17 cellular contexts compared by ENCODE assay signal in genomic region chr4:1651609-1652008, GRCh38. TPM values are rescaled to one million over a fixed set of nuclear protein-coding genes. Genes with fewer than 3 reads are reported as not detected.
DNase-seq lines count a peak whose midpoint lies in the region; FAIRE-seq and TF ChIP-seq lines count a peak whose summit lies in the region.
"Had no signal": no experiment of that assay in that cellular context is flagged by ENCODE, and none has a peak within 500 bp of the region (broad histone marks: within the 10 kb centered on the region; RNA-seq: fewer than 3 reads in every experiment).

No MANE protein-coding gene starts in this region.

- POLR2A ChIA-PET in H1 (lab: Charles Lee; ENCODE audit: partially characterized antibody): no interaction called here

- intact Hi-C loops in CD14-positive monocyte (cut with micrococcal nuclease): no loop called here

- H2BK15ac ChIP-seq in H1 (ENCODE audit: low read length): no peak overlapping the region; the same call in 1 of the 2 replicates

- H3K4me2 ChIP-seq in H1 (ENCODE audit: insufficient read depth in 1 of 2, low read depth in 2 of 2, low read length in 2 of 2) (no peak overlapping the region), trophoblast cell (ENCODE audit: low read length) (no peak overlapping the region)

- no peak for TF ChIP-seq RAD21 in H1 (IDR thresholded peaks at IDR 0.05 in 1 of 2, conservative IDR thresholded peaks at IDR 0.05 in 1 of 2; ENCODE audit: low read depth in 2 of 2, low read length in 2 of 2)

- H2AFZ ChIP-seq in H1 (ENCODE audit: low read length): no peak overlapping the region
- no peak overlapping the region for H2AFZ ChIP-seq in trophoblast cell (ENCODE audit: insufficient read depth, low read length, poor library complexity)

- H4K12ac ChIP-seq in trophoblast cell (ENCODE audit: low read depth, low read length): no peak overlapping the region

- H3K18ac ChIP-seq in H1 (ENCODE audit: extremely low read depth, low read length): no peak overlapping the region
- no peak overlapping the region for H3K18ac ChIP-seq in trophoblast cell (ENCODE audit: low read length)

- no peak for DNase-seq in activated naive CD4-positive, alpha-beta T cell treated with anti-CD3 and anti-CD28 coated beads, Interleukin-2, amount 50 U/mL, for 16 hours
- DNase-seq in H1 (ENCODE audit: low read depth in 1 of 2, low spot score in 2 of 2) (no peak), trophoblast cell (no peak), CD14-positive monocyte (ENCODE audit: low spot score) (no peak), NCI-H2196 (lab: John Stamatoyannopoulos, UW; ENCODE audit: unreplicated experiment) (no peak)
- DNase-seq: ACHN; BE2C; C1 segment of cervical spinal cord; Caco-2; CD4-positive, alpha-beta T cell; DMS79 treated with DMSO at 0.1 percent for 48 hours; GF-D8; GOT3; H9 had no signal

- H3K9me3 Mint-ChIP-seq in activated naive CD4-positive, alpha-beta T cell treated with anti-CD3 and anti-CD28 coated beads, Interleukin-2, amount 50 U/mL, for 24 hours: no peaks in the 10 kb centered on the region
- H3K9me3 Mint-ChIP-seq in CD14-positive monocyte: peaks cover 0 to 8% (median 3%) of the 10 kb centered on the region in 7 donors
- H3K9me3 Mint-ChIP-seq: CD4-positive, alpha-beta T cell; H9 had no signal

- TF ChIP-seq POLR2A in H1 (IDR thresholded peaks at IDR 0.05; ENCODE audit: control extremely low read depth in 1 of 2, low read depth in 2 of 2, low read length in 2 of 2): no peak

- no peaks in the 10 kb centered on the region for H3K79me1 ChIP-seq in H1 (ENCODE audit: low read depth, low read length)
- H3K79me1 ChIP-seq in trophoblast cell (ENCODE audit: low read length): no peaks in the 10 kb centered on the region

- H2AK5ac ChIP-seq in H1 (ENCODE audit: low read depth, low read length): no peak overlapping the region
- H2AK5ac ChIP-seq in trophoblast cell (ENCODE audit: low read length): no peak overlapping the region

- H2BK12ac ChIP-seq in H1 (ENCODE audit: low read depth, low read length): no peak overlapping the region
- H2BK12ac ChIP-seq in trophoblast cell (ENCODE audit: low read length): no peak overlapping the region

- H3K23ac ChIP-seq in H1 (ENCODE audit: insufficient read length) (no peak overlapping the region), trophoblast cell (ENCODE audit: low read length) (no peak overlapping the region)

- peak overlapping the region; percentile 72; the same call in 1 of the 2 replicates for H4K8ac ChIP-seq in H1 (ENCODE audit: extremely low read depth, insufficient read depth, low read length)
- H4K8ac ChIP-seq in trophoblast cell (ENCODE audit: low read depth, low read length): no peak overlapping the region

- 87% methylated on average over 13 of the region's 13 CpGs; no CpG with 5 or more reads in 1 of the 2 experiments for WGBS in H1 (ENCODE audit: extremely low coverage in 1 of 2, insufficient coverage in 1 of 2, insufficient read length in 1 of 2, insufficient replicate concordance in 2 of 2, low coverage in 1 of 2, low lambda C conversion rate in 2 of 2, missing lambda C conversion rate in 1 of 2), 2 experiments
- WGBS in trophoblast cell (ENCODE audit: extremely low coverage, insufficient coverage, insufficient read length): no CpG with 5 or more reads among the region's 13 CpGs

- peak overlapping the region; percentile 88 for H4K91ac ChIP-seq in H1 (replicated peaks; ENCODE audit: insufficient read length, low read length)
- H4K91ac ChIP-seq in trophoblast cell (ENCODE audit: low read depth, low read length): no peak overlapping the region

- peak overlapping the region; percentile 100 for H3K56ac ChIP-seq in H1 (replicated peaks; ENCODE audit: insufficient read length, low read depth, low read length)

- H4K20me1 ChIP-seq in H1 (replicated peaks in 1 of 2; ENCODE audit: control insufficient read depth in 1 of 2, insufficient read depth in 2 of 2, low read length in 2 of 2): peaks cover 0 to 12% of the 10 kb centered on the region in 2 experiments

- peaks cover 5% of the 10 kb centered on the region for H3K4me1 Mint-ChIP-seq in activated naive CD4-positive, alpha-beta T cell treated with anti-CD3 and anti-CD28 coated beads, Interleukin-2, amount 50 U/mL, for 24 hours
- H3K4me1 Mint-ChIP-seq in CD14-positive monocyte: no peaks in the 10 kb centered on the region
- H3K4me1 Mint-ChIP-seq: H9 had no signal

- peak overlapping the region; percentile 23 for H3K27ac Mint-ChIP-seq in activated naive CD4-positive, alpha-beta T cell treated with anti-CD3 and anti-CD28 coated beads, Interleukin-2, amount 50 U/mL, for 24 hours
- H3K27ac Mint-ChIP-seq in CD14-positive monocyte: peak overlapping the region in 3 of 7 donors; percentile 37 to 68 (median 60)
- H3K27ac Mint-ChIP-seq: CD4-positive, alpha-beta T cell; H9 had no signal

- no peak overlapping the region for H2BK20ac ChIP-seq in H1 (ENCODE audit: low read length)

- H3K36me3 Mint-ChIP-seq in activated naive CD4-positive, alpha-beta T cell treated with anti-CD3 and anti-CD28 coated beads, Interleukin-2, amount 50 U/mL, for 24 hours: peaks cover 2% of the 10 kb centered on the region
- peaks cover 0 to 7% of the 10 kb centered on the region in 2 donors for H3K36me3 Mint-ChIP-seq in CD14-positive monocyte

- H3K4me3 Mint-ChIP-seq in activated naive CD4-positive, alpha-beta T cell treated with anti-CD3 and anti-CD28 coated beads, Interleukin-2, amount 50 U/mL, for 24 hours: no peak overlapping the region
- H3K4me3 Mint-ChIP-seq in CD14-positive monocyte: no peak overlapping the region
- H3K4me3 Mint-ChIP-seq: CD4-positive, alpha-beta T cell; H9 had no signal

- H3K9ac ChIP-seq in H1 (replicated peaks in 1 of 4; ENCODE audit: extremely low read depth in 1 of 4, low read depth in 3 of 4, low read length in 3 of 4) (no peak overlapping the region), trophoblast cell (ENCODE audit: low read length) (no peak overlapping the region)

- CTCF ChIA-PET in H1 (lab: Charles Lee; ENCODE audit: partially characterized antibody): interaction anchor here (1.0 kb wide), 1 partner anchor 20 kb away, joined by 3 read pairs; no protein-coding TSS in a partner anchor

- no peaks in the 10 kb centered on the region for H3K27me3 Mint-ChIP-seq in activated naive CD4-positive, alpha-beta T cell treated with anti-CD3 and anti-CD28 coated beads, Interleukin-2, amount 50 U/mL, for 24 hours
- H3K27me3 Mint-ChIP-seq in CD14-positive monocyte (ENCODE audit: low read depth in 3 of 3): peaks cover 0 to 5% (median 2%) of the 10 kb centered on the region in 3 donors
- H3K27me3 Mint-ChIP-seq: CD4-positive, alpha-beta T cell had no signal

- H3K36me3 ChIP-seq in H1 (ENCODE audit: control insufficient read depth in 2 of 4, insufficient read depth in 4 of 4, low read length in 3 of 4): no peaks in the 10 kb centered on the region; a peak in 1 of 8 replicates
- no peaks in the 10 kb centered on the region for H3K36me3 ChIP-seq in trophoblast cell (ENCODE audit: control insufficient read depth in 1 of 2, insufficient read depth in 2 of 2, low read length in 2 of 2)
- H3K36me3 ChIP-seq: BE2C had no signal

- no peak overlapping the region for H4K5ac ChIP-seq in H1 (ENCODE audit: insufficient read length, low read depth, low read length)

- no peaks in the 10 kb centered on the region for H3K79me2 ChIP-seq in H1 (ENCODE audit: control insufficient read depth in 1 of 2, insufficient read depth in 2 of 2, low read length in 2 of 2)
- no peaks in the 10 kb centered on the region for H3K79me2 ChIP-seq in trophoblast cell (ENCODE audit: control insufficient read depth, insufficient read depth, low read length, poor library complexity)

- no peak for FAIRE-seq in H1 (lab: Jason Lieb, UNC)
- FAIRE-seq: A204.1, D721Med had no signal

- H3K23me2 ChIP-seq in H1 (ENCODE audit: low read depth, low read length): peaks cover 13% of the 10 kb centered on the region; the same call in 1 of the 2 replicates

- no peak for TF ChIP-seq EP300 in H1 (IDR thresholded peaks at IDR 0.05; ENCODE audit: borderline replicate concordance in 1 of 2, low read depth in 2 of 2, low read length in 2 of 2)

- H3K4me1 ChIP-seq in H1 (replicated peaks in 1 of 4; ENCODE audit: control insufficient read depth in 3 of 4, insufficient read depth in 4 of 4, low read length in 3 of 4): no peaks in the 10 kb centered on the region
- no peaks in the 10 kb centered on the region for H3K4me1 ChIP-seq in trophoblast cell (ENCODE audit: control insufficient read depth in 1 of 2, insufficient read depth in 2 of 2, low read length in 2 of 2)
- H3K4me1 ChIP-seq: BE2C, Caco-2 had no signal

- TF ChIP-seq CTCF in H1 (IDR thresholded peaks at IDR 0.05; ENCODE audit: control extremely low read depth in 1 of 3, insufficient read depth in 1 of 3, low read depth in 1 of 3, low read length in 3 of 3) (no peak), CD14-positive monocyte (IDR thresholded peaks at IDR 0.05) (no peak)

- no peak overlapping the region for H3K27ac ChIP-seq in H1 (ENCODE audit: low read depth, low read length)
- no peak overlapping the region for H3K27ac ChIP-seq in trophoblast cell (ENCODE audit: low read depth, low read length)

- H3K4me3 ChIP-seq in H1 (ENCODE audit: extremely low read depth in 1 of 4, insufficient read depth in 2 of 4, low read depth in 3 of 4, low read length in 4 of 4): no peak overlapping the region
- peak overlapping the region; percentile 61 for H3K4me3 ChIP-seq in trophoblast cell (ENCODE audit: low read depth, low read length)

- H3K27me3 ChIP-seq in H1 (replicated peaks in 1 of 4; ENCODE audit: control insufficient read depth in 3 of 4, extremely low read depth in 1 of 4, insufficient read depth in 3 of 4, low read length in 3 of 4): no peaks in the 10 kb centered on the region
- no peaks in the 10 kb centered on the region for H3K27me3 ChIP-seq in trophoblast cell (ENCODE audit: insufficient read depth, low read length)
- H3K27me3 ChIP-seq: BE2C had no signal

- H3K14ac ChIP-seq in H1 (ENCODE audit: insufficient read length) (no peak overlapping the region), trophoblast cell (ENCODE audit: low read length) (no peak overlapping the region)

- H2BK120ac ChIP-seq in H1 (replicated peaks; ENCODE audit: low read depth, low read length) (no peak overlapping the region), trophoblast cell (ENCODE audit: insufficient read depth, low read length, poor library complexity) (no peak overlapping the region)

- H3K9me3 ChIP-seq in H1 (ENCODE audit: insufficient read depth in 2 of 2, low read depth in 1 of 2, low read length in 1 of 2) (peaks cover 0 to 2% of the 10 kb centered on the region in 2 experiments; a peak in 1 of 4 replicates), trophoblast cell (ENCODE audit: insufficient read depth, low read depth, low read length) (peaks cover 13% of the 10 kb centered on the region)
- H3K9me3 ChIP-seq: BE2C, Caco-2 had no signal

- H2BK5ac ChIP-seq in H1 (ENCODE audit: low read depth, low read length): 0 out of 2 replicates have a peak overlapping the region, but pooled peaks have one; percentile 48
- H2BK5ac ChIP-seq in trophoblast cell (ENCODE audit: low read depth, low read length, poor library complexity): no peak overlapping the region

- H3K4ac ChIP-seq in H1 (replicated peaks; ENCODE audit: insufficient read length, low read depth, low read length) (no peak overlapping the region), trophoblast cell (ENCODE audit: low read depth, low read length) (no peak overlapping the region)

RNA-seq across cellular contexts. Expression of gene FAM53A, which starts 32.5 kb away (rescaled TPM):
- 2.0 and 2.8 TPM in 2 replicates for total RNA-seq in H1 (2021; fragmentation: NEBNext Ultra II Directional; extraction: Animal tissue kit (Norgen Biotek cat#: 25700))
- polyA plus RNA-seq in H1 (2011; rRNA removed): 1.9 and 2.5 TPM in 2 replicates
- 2.2 TPM for polyA plus RNA-seq in H1 (2011; cell fraction: cytosol; rRNA removed)
- 3.8 TPM for polyA plus RNA-seq in H1 (2011; cell fraction: nucleus; rRNA removed)
- 0.57 to 2.2 TPM (median 1.6 TPM) in 4 replicates for polyA plus RNA-seq in H1 (2012, experiment 1 of 2)
- 1.1 TPM for polyA plus RNA-seq in H1 (2012, experiment 2 of 2)
- polyA plus RNA-seq in H1 (2013, experiment 1 of 2): 1.4 TPM
- 1.1 TPM for polyA plus RNA-seq in H1 (2013, experiment 2 of 2)
- polyA minus RNA-seq in H1 (2011; rRNA and poly(A)+ RNA removed): 3.3 and 3.7 TPM in 2 replicates
- 1.3 TPM for polyA minus RNA-seq in H1 (2011; cell fraction: cytosol; rRNA and poly(A)+ RNA removed)
- 2.3 TPM for polyA minus RNA-seq in H1 (2011; cell fraction: nucleus; rRNA and poly(A)+ RNA removed)
- 0.29 and 0.31 TPM in 2 replicates for polyA plus RNA-seq in trophoblast cell (2013)
- under 1 TPM; 0.40 to 0.82 TPM for polyA plus RNA-seq in CD14-positive monocyte
